19 cellular contexts compared by ENCODE assay signal in the genomic region with DNA sequence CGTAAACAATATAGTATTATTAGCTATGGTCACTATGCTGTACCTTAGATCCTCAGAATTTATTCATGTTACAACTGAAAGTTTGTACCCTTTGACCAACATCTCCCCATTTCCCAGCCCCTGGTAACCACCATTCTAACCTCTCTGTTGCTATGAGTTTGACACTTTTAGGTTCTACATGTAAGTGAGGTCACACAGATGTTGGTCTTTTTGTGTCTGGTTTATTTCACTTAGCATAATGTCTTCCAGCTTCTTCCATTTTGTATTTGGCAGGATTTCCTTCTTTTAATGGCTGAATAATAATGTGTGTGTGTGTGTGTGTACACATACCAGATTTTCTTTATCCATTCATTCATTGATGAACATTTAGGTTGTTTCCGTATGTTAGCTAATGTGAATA.
DNase-seq lines count a peak whose midpoint lies in the region; ATAC-seq, FAIRE-seq and TF ChIP-seq lines count a peak whose summit lies in the region.
"Had no signal": no experiment of that assay in that cellular context is flagged by ENCODE, and none has a peak within 500 bp of the region (broad histone marks: within the 10 kb centered on the region; RNA-seq: fewer than 3 reads in every experiment).

No MANE protein-coding gene starts in this region.

- H3K27me3 ChIP-seq in SK-N-SH (ENCODE audit: insufficient read depth) (no peaks in the 10 kb centered on the region), GM12878 (replicated peaks in 1 of 2; ENCODE audit: control insufficient read depth in 2 of 2, insufficient read depth in 2 of 2, low read length in 1 of 2) (no peaks in the 10 kb centered on the region)
- H3K27me3 ChIP-seq: BLaER1 treated with 17β-estradiol and CSF1 and Interleukin-3, amounts not matched to agents 10 nM and 100 nM had no signal

- TF ChIP-seq POLR2A in GM12878 (IDR thresholded peaks at IDR 0.05; ENCODE audit: low read depth, low read length), result no peak

- H3K27ac ChIP-seq in SK-N-SH (ENCODE audit: low read depth in 2 of 2, low read length in 1 of 2), result 0 out of 4 replicates have a peak overlapping the region, but pooled peaks of 1 of the 2 experiments have one; percentile 36
- H3K27ac ChIP-seq in GM12878 (ENCODE audit: control insufficient read depth, insufficient read depth), result no peak overlapping the region
- H3K27ac ChIP-seq: 22Rv1; A549; BLaER1 treated with 17β-estradiol and CSF1 and Interleukin-3, amounts not matched to agents 10 nM and 100 nM; C4-2B had no signal

- RAD21 ChIA-PET in GM12878 (lab: Charles Lee; ENCODE audit: unreplicated experiment), result no interaction called here

- no peaks in the 10 kb centered on the region for H3K36me3 ChIP-seq in SK-N-SH (replicated peaks in 1 of 2; ENCODE audit: control insufficient read depth in 1 of 2, insufficient read depth in 2 of 2, low read length in 1 of 2)
- no peaks in the 10 kb centered on the region; a peak in 1 of 4 replicates for H3K36me3 ChIP-seq in GM12878 (ENCODE audit: control insufficient read depth in 2 of 2, insufficient read depth in 2 of 2, low read length in 1 of 2)

- FAIRE-seq in GM12878 (lab: Jason Lieb, UNC), result peak; percentile 69
- FAIRE-seq: A549, G401.6, GM19239 had no signal

- TF ChIP-seq RAD21 in SK-N-SH (IDR thresholded peaks at IDR 0.05; ENCODE audit: low read length) (no peak), GM12878 (IDR thresholded peaks at IDR 0.05; ENCODE audit: insufficient read depth, low read depth, low read length) (no peak)

- SMC1A ChIA-PET in GM12878 (lab: Charles Lee; ENCODE audit: uncharacterized antibody, unreplicated experiment), result interaction anchor here (1.0 kb wide), 1 partner anchor 22 kb away, joined by 3 read pairs; no protein-coding TSS in a partner anchor

- H4K20me1 ChIP-seq in SK-N-SH (ENCODE audit: insufficient read depth), result no peaks in the 10 kb centered on the region
- no peaks in the 10 kb centered on the region for H4K20me1 ChIP-seq in GM12878 (ENCODE audit: control insufficient read depth, insufficient read depth)

- no peaks in the 10 kb centered on the region for H3K9me3 ChIP-seq in SK-N-SH
- no peaks in the 10 kb centered on the region; the same call in 2 of the 3 replicates for H3K9me3 ChIP-seq in GM12878 (replicated peaks; ENCODE audit: control insufficient read depth, insufficient read depth, low read length)
- H3K9me3 ChIP-seq: A549, Caco-2 had no signal

- TF ChIP-seq CTCF in SK-N-SH (IDR thresholded peaks at IDR 0.05) (no peak), GM12878 (IDR thresholded peaks at IDR 0.05 in 2 of 3, conservative IDR thresholded peaks at IDR 0.05 in 1 of 3; ENCODE audit: control insufficient read depth in 2 of 3, extremely low read depth in 1 of 3, insufficient read depth in 1 of 3, low read depth in 3 of 3, low read length in 3 of 3) (no peak), fibroblast of villous mesenchyme (IDR thresholded peaks at IDR 0.05; ENCODE audit: insufficient read depth, low read depth, low read length) (no peak)

- H3K79me2 ChIP-seq in SK-N-SH (ENCODE audit: insufficient read depth), result peaks cover 26% of the 10 kb centered on the region; the same call in 1 of the 2 replicates
- no peaks in the 10 kb centered on the region; the same call in none of the 2 replicates for H3K79me2 ChIP-seq in GM12878 (ENCODE audit: control insufficient read depth, insufficient read depth, low read length)

- no peak for ATAC-seq in SK-N-SH treated with all-trans-retinoic acid at 6 μM for 48 hours
- ATAC-seq in GM12878, result no peak
- no peak for ATAC-seq in GM21576 (IDR thresholded peaks at IDR 0.05; ENCODE audit: unreplicated experiment)
- ATAC-seq: A549; CD8-positive, alpha-beta T cell had no signal

- no peak for TF ChIP-seq EP300 in SK-N-SH (IDR thresholded peaks at IDR 0.05; ENCODE audit: borderline replicate concordance in 1 of 2, low read depth in 1 of 2, low read length in 1 of 2)
- TF ChIP-seq EP300 in GM12878 (IDR thresholded peaks at IDR 0.05; ENCODE audit: borderline replicate concordance in 1 of 2, control insufficient read depth in 1 of 2, low read depth in 2 of 2, low read length in 2 of 2), result no peak

- DNase-seq in SK-N-SH, result no peak
- DNase-seq in GM12878 (ENCODE audit: low read depth, low spot score), result no peak
- DNase-seq in fibroblast of villous mesenchyme (ENCODE audit: low read depth), result peak; percentile 12
- DNase-seq in activated CD8-positive, alpha-beta memory T cell treated with anti-CD3 and anti-CD28 coated beads, Interleukin-2, amount 50 U/mL, for 48 hours, result no peak
- DNase-seq: AML-193; Caco-2; Calu3; CD4-positive, alpha-beta T cell; CD8-positive, alpha-beta T cell; DMS79 treated with DMSO at 0.1 percent for 48 hours; GF-D8 had no signal

- H3K4me2 ChIP-seq in SK-N-SH (no peak overlapping the region), GM12878 (ENCODE audit: control insufficient read depth, insufficient read depth) (no peak overlapping the region)
- H3K4me2 ChIP-seq: A549; BLaER1 treated with 17β-estradiol and CSF1 and Interleukin-3, amounts not matched to agents 10 nM and 100 nM had no signal

- no TSS peak for BruUV-seq in GM12878 (replicated peaks; lab: Mats Ljungman, UMichigan)

- intact Hi-C loops in GM12878 (cut with micrococcal nuclease; ENCODE audit: unreplicated experiment), result no loop called here

- WGBS in SK-N-SH (ENCODE audit: low lambda C conversion rate), result 90% methylated on average over 2 of the region's 2 CpGs
- 95% methylated on average over 2 of the region's 2 CpGs for WGBS in GM12878 (ENCODE audit: insufficient coverage, insufficient replicate concordance, low lambda C conversion rate, missing lambda C conversion rate)

- no peaks in the 10 kb centered on the region for H3F3A ChIP-seq in SK-N-SH (replicated peaks; ENCODE audit: insufficient read depth)

- CTCF ChIA-PET in SK-N-SH (lab: Yijun Ruan, JAX), result no interaction called here
- CTCF ChIA-PET in GM12878 (lab: Yijun Ruan, JAX), result interaction anchor here (0.8 to 1.0 kb wide), 2 partner anchors 45 to 79 kb away, joined by 3 read pairs; no protein-coding TSS in a partner anchor

- no peak overlapping the region for H2AFZ ChIP-seq in SK-N-SH (ENCODE audit: low read depth)
- H2AFZ ChIP-seq in GM12878 (ENCODE audit: control insufficient read depth, low read depth, low read length), result no peak overlapping the region

- H3K9ac ChIP-seq in SK-N-SH, result no peak overlapping the region
- H3K9ac ChIP-seq in GM12878 (ENCODE audit: control insufficient read depth, insufficient read depth, low read length), result no peak overlapping the region
- H3K9ac ChIP-seq: BLaER1 treated with 17β-estradiol and CSF1 and Interleukin-3, amounts not matched to agents 10 nM and 100 nM had no signal

- in situ Hi-C loops in GM12878 (cut with MboI), result no loop called here

- H3K4me3 ChIP-seq in SK-N-SH (ENCODE audit: low read depth in 2 of 2, low read length in 1 of 2) (no peak overlapping the region), GM12878 (no peak overlapping the region), fibroblast of villous mesenchyme (ENCODE audit: low read depth, low read length) (no peak overlapping the region)
- H3K4me3 ChIP-seq: A549; BLaER1 treated with 17β-estradiol and CSF1 and Interleukin-3, amounts not matched to agents 10 nM and 100 nM had no signal

- POLR2A ChIA-PET in SK-N-SH (lab: Yijun Ruan, JAX) (no interaction called here), GM12878 (lab: Charles Lee) (no interaction called here)

- H3K4me1 ChIP-seq in SK-N-SH (ENCODE audit: control insufficient read depth in 1 of 2, insufficient read depth in 2 of 2, low read depth in 1 of 2, low read length in 1 of 2) (peaks cover 0 to 2% of the 10 kb centered on the region in 2 experiments; a peak in 2 of 4 replicates), GM12878 (ENCODE audit: control insufficient read depth, insufficient read depth, low read length) (no peaks in the 10 kb centered on the region; the same call in 1 of the 2 replicates)
- H3K4me1 ChIP-seq: A549; BLaER1 treated with 17β-estradiol and CSF1 and Interleukin-3, amounts not matched to agents 10 nM and 100 nM; Caco-2 had no signal

- H3K9me2 ChIP-seq in SK-N-SH, result 0 out of 2 replicates have a peak, but pooled peaks cover 4% of the 10 kb centered on the region

TF ChIP-seq in SK-N-SH, 30 proteins besides CTCF, POLR2A, EP300 and RAD21:
- no peak for TF ChIP-seq GATA2 (CRISPR knock-in tag; IDR thresholded peaks at IDR 0.05)
- peak; percentile 7; the same call in 1 of the 2 replicates for TF ChIP-seq TCF12 (IDR thresholded peaks at IDR 0.05)
- TF ChIP-seq NRF1 (IDR thresholded peaks at IDR 0.05; ENCODE audit: low read depth, low read length), result no peak

TF ChIP-seq in SK-N-SH treated with all-trans-retinoic acid at 6 μM for 48 hours, 23 proteins besides CTCF, POLR2A, EP300 and RAD21 (continues in another document):
- TF ChIP-seq ESRRG (CRISPR knock-in tag; IDR thresholded peaks at IDR 0.05) (no peak), ZFP30 (CRISPR knock-in tag; IDR thresholded peaks at IDR 0.05) (no peak), GLIS3 (CRISPR knock-in tag; IDR thresholded peaks at IDR 0.05) (no peak), RARB (CRISPR knock-in tag; IDR thresholded peaks at IDR 0.05) (no peak)

TF ChIP-seq in GM12878, 131 proteins besides CTCF, POLR2A, EP300 and RAD21:
- TF ChIP-seq SP1 (IDR thresholded peaks at IDR 0.05; ENCODE audit: low read depth, low read length) (no peak), PAX8 (IDR thresholded peaks at IDR 0.05) (no peak), JUNB (IDR thresholded peaks at IDR 0.05) (no peak)
- TF ChIP-seq, protein P1, sequence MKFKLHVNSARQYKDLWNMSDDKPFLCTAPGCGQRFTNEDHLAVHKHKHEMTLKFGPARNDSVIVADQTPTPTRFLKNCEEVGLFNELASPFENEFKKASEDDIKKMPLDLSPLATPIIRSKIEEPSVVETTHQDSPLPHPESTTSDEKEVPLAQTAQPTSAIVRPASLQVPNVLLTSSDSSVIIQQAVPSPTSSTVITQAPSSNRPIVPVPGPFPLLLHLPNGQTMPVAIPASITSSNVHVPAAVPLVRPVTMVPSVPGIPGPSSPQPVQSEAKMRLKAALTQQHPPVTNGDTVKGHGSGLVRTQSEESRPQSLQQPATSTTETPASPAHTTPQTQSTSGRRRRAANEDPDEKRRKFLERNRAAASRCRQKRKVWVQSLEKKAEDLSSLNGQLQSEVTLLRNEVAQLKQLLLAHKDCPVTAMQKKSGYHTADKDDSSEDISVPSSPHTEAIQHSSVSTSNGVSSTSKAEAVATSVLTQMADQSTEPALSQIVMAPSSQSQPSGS (IDR thresholded peaks at IDR 0.05; ENCODE audit: low read length), result no peak
- TF ChIP-seq, protein P2, sequence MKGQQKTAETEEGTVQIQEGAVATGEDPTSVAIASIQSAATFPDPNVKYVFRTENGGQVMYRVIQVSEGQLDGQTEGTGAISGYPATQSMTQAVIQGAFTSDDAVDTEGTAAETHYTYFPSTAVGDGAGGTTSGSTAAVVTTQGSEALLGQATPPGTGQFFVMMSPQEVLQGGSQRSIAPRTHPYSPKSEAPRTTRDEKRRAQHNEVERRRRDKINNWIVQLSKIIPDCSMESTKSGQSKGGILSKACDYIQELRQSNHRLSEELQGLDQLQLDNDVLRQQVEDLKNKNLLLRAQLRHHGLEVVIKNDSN (IDR thresholded peaks at IDR 0.05; ENCODE audit: borderline replicate concordance, extremely low read length, insufficient read depth, low read depth, low read length), result no peak
TF ChIP-seq in GM12878: peak in this region for 0.
